ENCODE assay signal across 10 cellular contexts in the genomic region with DNA sequence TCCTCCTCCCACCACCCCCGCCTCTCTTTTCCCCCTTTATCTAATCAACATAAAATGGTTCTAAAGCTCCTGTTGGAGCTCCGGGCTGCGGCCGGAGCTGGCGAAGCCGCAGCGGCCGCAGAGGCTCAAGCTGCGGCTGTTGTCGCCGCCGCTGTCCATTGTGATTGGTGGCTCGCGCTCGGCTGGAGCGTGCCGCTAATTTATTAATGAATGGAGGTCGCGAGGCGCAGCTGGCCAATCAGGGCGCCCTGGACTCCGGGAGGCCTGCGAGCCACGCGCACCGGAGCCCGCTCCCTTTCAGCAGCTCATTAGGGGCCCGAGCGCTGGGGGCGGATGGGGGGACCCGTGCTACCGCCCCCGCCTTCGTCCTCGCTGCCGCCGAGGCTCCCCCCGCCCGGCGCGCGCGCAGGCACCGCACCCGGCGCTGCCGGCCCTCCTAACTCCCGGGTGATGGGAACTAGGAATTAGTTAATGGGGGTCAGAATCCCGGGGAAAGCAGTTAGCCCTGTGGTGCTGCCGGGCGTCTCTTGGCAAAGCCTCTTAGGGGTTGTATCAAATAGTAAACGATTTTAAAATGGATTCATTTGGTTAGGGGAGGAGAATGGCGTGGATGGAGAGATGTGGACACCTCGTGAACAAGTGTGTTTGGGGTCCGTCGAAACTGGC. TPM values are rescaled to one million over a fixed set of nuclear protein-coding genes. Genes with fewer than 3 reads are reported as not detected.
A peak's percentile ranks its signal among the peaks of the same experiment; 100 is the strongest.
DNase-seq lines count a peak whose midpoint lies in the region; ATAC-seq and TF ChIP-seq lines count a peak whose summit lies in the region.
"Had no signal": no experiment of that assay in that cellular context is flagged by ENCODE, and none has a peak within 500 bp of the region (broad histone marks: within the 10 kb centered on the region; RNA-seq: fewer than 3 reads in every experiment).

No MANE protein-coding gene starts in this region.

- H2AFZ ChIP-seq in neuron (ENCODE audit: low read depth, low read length), result no peak overlapping the region

- peaks cover 56% of the 10 kb centered on the region for H3K27me3 ChIP-seq in neuron (ENCODE audit: insufficient read depth, low read length)

- peaks cover 54% of the 10 kb centered on the region for H3K4me1 Mint-ChIP-seq in activated CD4-positive, alpha-beta T cell treated with anti-CD3 and anti-CD28 coated beads, Interleukin-2, amount 10 ng/mL, durations not matched to agents 24 days and 14 days
- H3K4me1 Mint-ChIP-seq in chondrocyte (ENCODE audit: low read depth), result peaks cover 29% of the 10 kb centered on the region

- ATAC-seq in HG02759 (IDR thresholded peaks at IDR 0.05; ENCODE audit: unreplicated experiment), result peak; percentile 25

- H3K4me3 Mint-ChIP-seq in activated CD4-positive, alpha-beta T cell treated with anti-CD3 and anti-CD28 coated beads, Interleukin-2, amount 10 ng/mL, durations not matched to agents 24 days and 14 days, result peak overlapping the region; percentile 90
- peak overlapping the region; percentile 85 for H3K4me3 Mint-ChIP-seq in chondrocyte (ENCODE audit: unreplicated experiment)

- peaks cover 86% of the 10 kb centered on the region for H3K27me3 Mint-ChIP-seq in activated CD4-positive, alpha-beta T cell treated with anti-CD3 and anti-CD28 coated beads, Interleukin-2, amount 10 ng/mL, durations not matched to agents 24 days and 14 days
- H3K27me3 Mint-ChIP-seq in chondrocyte (ENCODE audit: low read depth), result peaks cover 87% of the 10 kb centered on the region

- no peaks in the 10 kb centered on the region for H3K36me3 ChIP-seq in neuron (ENCODE audit: insufficient read depth, low read length)
- H3K36me3 ChIP-seq: adrenal gland had no signal

- H3K36me3 Mint-ChIP-seq in activated CD4-positive, alpha-beta T cell treated with anti-CD3 and anti-CD28 coated beads, Interleukin-2, amount 10 ng/mL, durations not matched to agents 24 days and 14 days (ENCODE audit: low read depth), result peaks cover 10% of the 10 kb centered on the region
- peaks cover 3% of the 10 kb centered on the region for H3K36me3 Mint-ChIP-seq in chondrocyte (ENCODE audit: low read depth)

- intact Hi-C loops in activated CD4-positive, alpha-beta T cell treated with anti-CD3 and anti-CD28 coated beads, Interleukin-2, amount 10 ng/mL, durations not matched to agents 24 days and 14 days (cut with micrococcal nuclease), result loop anchor here (5.0 kb wide), 2 partner anchors 121 to 191 kb away; a partner anchor contains a TSS

- peaks cover 12% of the 10 kb centered on the region for H3K9me3 Mint-ChIP-seq in activated CD4-positive, alpha-beta T cell treated with anti-CD3 and anti-CD28 coated beads, Interleukin-2, amount 10 ng/mL, durations not matched to agents 24 days and 14 days
- H3K9me3 Mint-ChIP-seq in chondrocyte (ENCODE audit: low read depth), result peaks cover 6% of the 10 kb centered on the region

- peak overlapping the region; percentile 78 for H3K27ac Mint-ChIP-seq in activated CD4-positive, alpha-beta T cell treated with anti-CD3 and anti-CD28 coated beads, Interleukin-2, amount 10 ng/mL, durations not matched to agents 24 days and 14 days
- no peak overlapping the region for H3K27ac Mint-ChIP-seq in chondrocyte (ENCODE audit: unreplicated experiment)

- peak; percentile 67 for DNase-seq in activated CD4-positive, alpha-beta T cell treated with anti-CD3 and anti-CD28 coated beads, Interleukin-2, amount 10 ng/mL, durations not matched to agents 24 days and 14 days
- no peak for DNase-seq in activated CD4-positive, alpha-beta T cell treated with anti-CD3 and anti-CD28 coated beads, Interleukin-2, amount 50 U/mL, for 4 hours
- peak; percentile 18 for DNase-seq in NCI-H2227 treated with DMSO at 0.1 percent for 48 hours (lab: John Stamatoyannopoulos, UW)
- DNase-seq in chondrocyte (ENCODE audit: low spot score), result no peak
- no peak for DNase-seq in C1 segment of cervical spinal cord (lab: John Stamatoyannopoulos, UW)
- no peak for DNase-seq in T-helper 9 cell
- DNase-seq: DND-41 had no signal

- TF ChIP-seq CTCF in chondrocyte (IDR thresholded peaks at IDR 0.05), result no peak

- H3K4me1 ChIP-seq in neuron (ENCODE audit: insufficient read depth, low read length), result peaks cover 61% of the 10 kb centered on the region

- H3K4me3 ChIP-seq in neuron (ENCODE audit: low read length), result peak overlapping the region; percentile 74

- no peaks in the 10 kb centered on the region for H3K9me3 ChIP-seq in neuron (ENCODE audit: low read length)
- H3K9me3 ChIP-seq: adrenal gland had no signal

RNA-seq across cellular contexts. Expression of a gene that starts 0.6 kb away (rescaled TPM):
- 0.16 and 0.17 TPM in 2 replicates for total RNA-seq in activated CD4-positive, alpha-beta T cell treated with anti-CD3 and anti-CD28 coated beads, Interleukin-2, amount 10 ng/mL, durations not matched to agents 24 days and 14 days
- not detected in 3 replicates for total RNA-seq in chondrocyte
- total RNA-seq: adrenal gland had no signal

Comparison
In these comparisons a context has a peak if more than half of its experiments do, and no peak if none do; other contexts are left out.
1. DNase-seq: peak in activated CD4-positive, alpha-beta T cell treated with anti-CD3 and anti-CD28 coated beads, Interleukin-2, amount 10 ng/mL, durations not matched to agents 24 days and 14 days (single experiment) and NCI-H2227 treated with DMSO at 0.1 percent for 48 hours (single experiment); none in activated CD4-positive, alpha-beta T cell treated with anti-CD3 and anti-CD28 coated beads, Interleukin-2, amount 50 U/mL, for 4 hours (0 of 2), chondrocyte (single experiment), C1 segment of cervical spinal cord (0 of 14) and T-helper 9 cell (single experiment).